Comparison of ENCODE assay signal across 15 cellular contexts in genomic region chr22:49817359-49817758, GRCh38.
"Had no signal": no experiment of that assay in that cellular context is flagged by ENCODE, and none has a peak within 500 bp of the region (broad histone marks: within the 10 kb centered on the region; RNA-seq: fewer than 3 reads in every experiment).

No MANE protein-coding gene starts in this region.

- H3K9me3 ChIP-seq: gastrocnemius medialis, heart right ventricle, testis had no signal

- H3K27ac ChIP-seq: cardiac muscle cell, epithelial cell of prostate, gastrocnemius medialis, heart right ventricle, testis had no signal

- DNase-seq: activated CD4-positive, alpha-beta T cell treated with anti-CD3 and anti-CD28 coated beads for 4 hours; activated gamma-delta T cell treated with Interleukin-2 at 50 U/mL for 16 hours; cortex of kidney; effector CD8-positive, alpha-beta T cell; gastrocnemius medialis; heart right ventricle; occipital lobe; stimulated activated CD4-positive, alpha-beta T cell treated with anti-CD3 and anti-CD28 coated beads, Interleukin-4, amount 100 ng/mL, for 1 hour; stimulated activated CD8-positive, alpha-beta memory T cell treated with anti-CD3 and anti-CD28 coated beads, Interleukin-4, amount 100 ng/mL, for 48 hours; T1000; testis had no signal

- H3K4me3 Mint-ChIP-seq: natural killer cell treated with Interleukin-12 subunit alpha and Interleukin-12 subunit beta and Interleukin-15 and Interleukin-18, amount 100 ng/mL, for 72 hours; stimulated activated naive CD8-positive, alpha-beta T cell treated with anti-CD3 and anti-CD28 coated beads, Interleukin-15, Interleukin-2, amounts not matched to agents 100 ng/mL and 50 ng/mL, for 24 hours had no signal

- H3K27me3 ChIP-seq: cardiac muscle cell, gastrocnemius medialis, heart right ventricle, testis had no signal

- H3K27me3 Mint-ChIP-seq: natural killer cell treated with Interleukin-12 subunit alpha and Interleukin-12 subunit beta and Interleukin-15 and Interleukin-18, amount 100 ng/mL, for 72 hours; stimulated activated naive CD8-positive, alpha-beta T cell treated with anti-CD3 and anti-CD28 coated beads, Interleukin-15, Interleukin-2, amounts not matched to agents 100 ng/mL and 50 ng/mL, for 24 hours had no signal

- H3K4me3 ChIP-seq: cardiac muscle cell, gastrocnemius medialis, heart right ventricle, testis had no signal

- H3K9me3 Mint-ChIP-seq: natural killer cell treated with Interleukin-12 subunit alpha and Interleukin-12 subunit beta and Interleukin-15 and Interleukin-18, amount 100 ng/mL, for 72 hours; stimulated activated naive CD8-positive, alpha-beta T cell treated with anti-CD3 and anti-CD28 coated beads, Interleukin-15, Interleukin-2, amounts not matched to agents 100 ng/mL and 50 ng/mL, for 24 hours had no signal

- H3K27ac Mint-ChIP-seq: natural killer cell treated with Interleukin-12 subunit alpha and Interleukin-12 subunit beta and Interleukin-15 and Interleukin-18, amount 100 ng/mL, for 72 hours had no signal

- ATAC-seq: gastrocnemius medialis; heart right ventricle; natural killer cell treated with Interleukin-12 subunit alpha and Interleukin-12 subunit beta and Interleukin-15 and Interleukin-18, amount 100 ng/mL, for 72 hours had no signal
